In genomic region chr4:72969957-72970356, GRCh38 we compare ENCODE assay signal across 14 cellular contexts.
DNase-seq lines count a peak whose midpoint lies in the region; ATAC-seq, FAIRE-seq and TF ChIP-seq lines count a peak whose summit lies in the region.
"Had no signal": no experiment of that assay in that cellular context is flagged by ENCODE, and none has a peak within 500 bp of the region (broad histone marks: within the 10 kb centered on the region; RNA-seq: fewer than 3 reads in every experiment).

No MANE protein-coding gene starts in this region.

- H3K27ac Mint-ChIP-seq in activated CD8-positive, alpha-beta T cell treated with anti-CD3 and anti-CD28 coated beads for 36 hours: no peak overlapping the region
- H3K27ac Mint-ChIP-seq: activated naive CD8-positive, alpha-beta T cell treated with anti-CD3 and anti-CD28 coated beads, Interleukin-2, amount 10 ng/mL, durations not matched to agents 7 days and 5 days; WTC11 had no signal

- no peak for FAIRE-seq in HTR-8/SVneo (lab: Jason Lieb, UNC)

- H3K4me3 ChIP-seq in cardiac fibroblast (replicated peaks in 1 of 2; ENCODE audit: low read depth in 2 of 2, low read length in 2 of 2) (no peak overlapping the region), right atrium auricular region (no peak overlapping the region)
- H3K4me3 ChIP-seq: spleen had no signal

- H3K4me1 Mint-ChIP-seq in activated CD8-positive, alpha-beta T cell treated with anti-CD3 and anti-CD28 coated beads for 36 hours (ENCODE audit: low read depth): peaks cover 2% of the 10 kb centered on the region
- H3K4me1 Mint-ChIP-seq: activated naive CD8-positive, alpha-beta T cell treated with anti-CD3 and anti-CD28 coated beads, Interleukin-2, amount 10 ng/mL, durations not matched to agents 7 days and 5 days; WTC11 had no signal

- intact Hi-C loops in activated CD8-positive, alpha-beta T cell treated with anti-CD3 and anti-CD28 coated beads for 36 hours (cut with micrococcal nuclease): no loop called here

- H3K4me3 Mint-ChIP-seq in activated CD8-positive, alpha-beta T cell treated with anti-CD3 and anti-CD28 coated beads for 36 hours: no peak overlapping the region
- H3K4me3 Mint-ChIP-seq: activated naive CD8-positive, alpha-beta T cell treated with anti-CD3 and anti-CD28 coated beads, Interleukin-2, amount 10 ng/mL, durations not matched to agents 7 days and 5 days; WTC11 had no signal

- POLR2A ChIA-PET in activated CD8-positive, alpha-beta T cell treated with anti-CD3 and anti-CD28 coated beads for 36 hours (lab: Charles Lee): no interaction called here

- H3K9me3 ChIP-seq in right atrium auricular region: no peaks in the 10 kb centered on the region

- H3K27me3 Mint-ChIP-seq in activated CD8-positive, alpha-beta T cell treated with anti-CD3 and anti-CD28 coated beads for 36 hours: peaks cover 18% of the 10 kb centered on the region

- peak overlapping the region in 1 of 2 donors; percentile 42 for H3K27ac ChIP-seq in right atrium auricular region
- H3K27ac ChIP-seq: spleen had no signal

- H3K4me1 ChIP-seq in right atrium auricular region: no peaks in the 10 kb centered on the region

- no peaks in the 10 kb centered on the region for H3K36me3 ChIP-seq in right atrium auricular region
- H3K36me3 ChIP-seq: spleen had no signal

- H3K36me3 Mint-ChIP-seq in activated CD8-positive, alpha-beta T cell treated with anti-CD3 and anti-CD28 coated beads for 36 hours (ENCODE audit: low read depth): no peaks in the 10 kb centered on the region
- H3K36me3 Mint-ChIP-seq: activated naive CD8-positive, alpha-beta T cell treated with anti-CD3 and anti-CD28 coated beads, Interleukin-2, amount 10 ng/mL, durations not matched to agents 7 days and 5 days; WTC11 had no signal

- H3K9me3 Mint-ChIP-seq in activated CD8-positive, alpha-beta T cell treated with anti-CD3 and anti-CD28 coated beads for 36 hours: no peaks in the 10 kb centered on the region
- H3K9me3 Mint-ChIP-seq: activated naive CD8-positive, alpha-beta T cell treated with anti-CD3 and anti-CD28 coated beads, Interleukin-2, amount 10 ng/mL, durations not matched to agents 7 days and 5 days had no signal

- TF ChIP-seq CTCF in cardiac fibroblast (IDR thresholded peaks at IDR 0.05; ENCODE audit: low read depth, low read length) (no peak), right atrium auricular region (IDR thresholded peaks at IDR 0.05) (no peak)
- no peak for TF ChIP-seq CTCF in activated CD8-positive, alpha-beta T cell treated with anti-CD3 and anti-CD28 coated beads for 36 hours (IDR thresholded peaks at IDR 0.05)

- no peaks in the 10 kb centered on the region for H3K27me3 ChIP-seq in right atrium auricular region
- H3K27me3 ChIP-seq: spleen had no signal

- no peak for ATAC-seq in activated CD8-positive, alpha-beta T cell treated with anti-CD3 and anti-CD28 coated beads for 36 hours
- ATAC-seq: left colon, WTC11 had no signal

- CTCF ChIA-PET in activated CD8-positive, alpha-beta T cell treated with anti-CD3 and anti-CD28 coated beads for 36 hours (lab: Charles Lee): no interaction called here

- DNase-seq in Ammon's horn (ENCODE audit: low spot score) (peak; percentile 63), cardiac fibroblast (ENCODE audit: low read depth in 2 of 2) (peak; percentile 51 to 73), right atrium auricular region (ENCODE audit: low spot score) (peak; percentile 59), pons (ENCODE audit: low spot score) (peak; percentile 61), HTR-8/SVneo (ENCODE audit: insufficient read length, low spot score) (no peak), NCI-H510A treated with DMSO at 0.1 percent for 48 hours (lab: John Stamatoyannopoulos, UW) (no peak)
- DNase-seq in activated CD8-positive, alpha-beta T cell treated with anti-CD3 and anti-CD28 coated beads for 36 hours: no peak
- DNase-seq in effector CD8-positive, alpha-beta T cell (lab: John Stamatoyannopoulos, UW): no peak
- DNase-seq: activated CD8-positive, alpha-beta memory T cell treated with anti-CD3 and anti-CD28 coated beads, Interleukin-2, amount 50 U/mL, for 48 hours; activated naive CD8-positive, alpha-beta T cell treated with anti-CD3 and anti-CD28 coated beads, Interleukin-2, amount 10 ng/mL, durations not matched to agents 7 days and 5 days; dermis blood vessel endothelial cell; left colon; spleen had no signal

Comparison
In these comparisons a context has a peak if more than half of its experiments do, and no peak if none do; other contexts are left out.
1. DNase-seq: peak in Ammon's horn (single experiment), cardiac fibroblast (2 of 2), right atrium auricular region (single experiment) and pons (single experiment); none in HTR-8/SVneo (single experiment), activated CD8-positive, alpha-beta T cell treated with anti-CD3 and anti-CD28 coated beads for 36 hours (single experiment), effector CD8-positive, alpha-beta T cell (single experiment) and NCI-H510A treated with DMSO at 0.1 percent for 48 hours (single experiment).